Comparison of ENCODE assay signal across 8 cellular contexts in genomic region chr7:32958046-32959025, GRCh38. TPM values are rescaled to one million over a fixed set of nuclear protein-coding genes. Genes with fewer than 3 reads are reported as not detected.
DNase-seq lines count a peak whose midpoint lies in the region; ATAC-seq lines count a peak whose summit lies in the region.

No MANE protein-coding gene starts in this region.

- peaks cover 3% of the 10 kb centered on the region for H3K36me3 Mint-ChIP-seq in T-helper 1 cell treated with Interleukin-12 subunit alpha and Interleukin-12 subunit beta and Interleukin-4 antibody, amounts not matched to agents 30 μg/mL and 1 μg/mL, for 36 hours (ENCODE audit: low read depth)

- peak overlapping the region; percentile 83 for H3K4me3 Mint-ChIP-seq in T-helper 1 cell treated with Interleukin-12 subunit alpha and Interleukin-12 subunit beta and Interleukin-4 antibody, amounts not matched to agents 30 μg/mL and 1 μg/mL, for 36 hours

- H3K27me3 Mint-ChIP-seq in T-helper 1 cell treated with Interleukin-12 subunit alpha and Interleukin-12 subunit beta and Interleukin-4 antibody, amounts not matched to agents 30 μg/mL and 1 μg/mL, for 36 hours (ENCODE audit: low read depth) = peaks cover 42% of the 10 kb centered on the region

- no peaks in the 10 kb centered on the region for H3K9me3 ChIP-seq in mucosa of stomach (ENCODE audit: control insufficient read depth, low read length)

- H3K27ac Mint-ChIP-seq in T-helper 1 cell treated with Interleukin-12 subunit alpha and Interleukin-12 subunit beta and Interleukin-4 antibody, amounts not matched to agents 30 μg/mL and 1 μg/mL, for 36 hours = peak overlapping the region; percentile 0

- H3K4me1 ChIP-seq in mucosa of stomach (ENCODE audit: control insufficient read depth, insufficient read depth, low read length) = peaks cover 4% of the 10 kb centered on the region

- no peaks in the 10 kb centered on the region for H3K27me3 ChIP-seq in mucosa of stomach (ENCODE audit: control insufficient read depth, insufficient read depth, low read length)

- peak overlapping the region; percentile 45 for H3K4me3 ChIP-seq in mucosa of stomach (ENCODE audit: low read length)

- no peaks in the 10 kb centered on the region for H3K9me3 Mint-ChIP-seq in T-helper 1 cell treated with Interleukin-12 subunit alpha and Interleukin-12 subunit beta and Interleukin-4 antibody, amounts not matched to agents 30 μg/mL and 1 μg/mL, for 36 hours

- H3K36me3 ChIP-seq in mucosa of stomach (ENCODE audit: control insufficient read depth, insufficient read depth, low read length) = no peaks in the 10 kb centered on the region

- H3K4me1 Mint-ChIP-seq in T-helper 1 cell treated with Interleukin-12 subunit alpha and Interleukin-12 subunit beta and Interleukin-4 antibody, amounts not matched to agents 30 μg/mL and 1 μg/mL, for 36 hours (ENCODE audit: low read depth) = peaks cover 4% of the 10 kb centered on the region

- ATAC-seq in HG02870 (IDR thresholded peaks at IDR 0.05; ENCODE audit: unreplicated experiment) = no peak

- DNase-seq in T-helper 1 cell (no peak), RPMI7951 (ENCODE audit: low read depth) (peak; percentile 62), epidermal melanocyte (ENCODE audit: insufficient read length, low spot score) (peak; percentile 21), SIG-M5 (lab: John Stamatoyannopoulos, UW) (no peak), middle frontal gyrus (ENCODE audit: extremely low spot score, low spot score) (no peak)

- H3K9ac ChIP-seq in mucosa of stomach (ENCODE audit: low read length) = peak overlapping the region; percentile 65

RNA-seq across cellular contexts. Expression of gene FKBP9, which starts 1.1 kb away (rescaled TPM):
- total RNA-seq in RPMI7951 (2014; rRNA removed; shearing (Covaris generic)) = 154 and 171 TPM in 2 replicates

Comparison
In these comparisons a context has a peak if more than half of its experiments do, and no peak if none do; other contexts are left out.
1. DNase-seq: peak in RPMI7951 (single experiment) and epidermal melanocyte (single experiment); none in T-helper 1 cell (0 of 5), SIG-M5 (single experiment) and middle frontal gyrus (single experiment).